8 cellular contexts compared by ENCODE assay signal in genomic region chr9:93184439-93185221, GRCh38. TPM values are rescaled to one million over a fixed set of nuclear protein-coding genes. Genes with fewer than 3 reads are reported as not detected.
DNase-seq lines count a peak whose midpoint lies in the region; ATAC-seq and TF ChIP-seq lines count a peak whose summit lies in the region.

No MANE protein-coding gene starts in this region.

- WGBS in mesenchymal stem cell, result 4% methylated on average over 31 of the region's 87 CpGs

- no peak for TF ChIP-seq POLR2A in uterus (IDR thresholded peaks at IDR 0.05)

- H3K27me3 ChIP-seq in A673 (replicated peaks; ENCODE audit: insufficient read depth, low read depth, low read length, poor library complexity) (peaks cover 30% of the 10 kb centered on the region), ascending aorta (no peaks in the 10 kb centered on the region), mesenchymal stem cell (ENCODE audit: control insufficient read depth in 1 of 2, insufficient read depth in 1 of 2, low read length in 2 of 2) (peaks cover 78 to 79% of the 10 kb centered on the region in 2 experiments), uterus (no peaks in the 10 kb centered on the region)

- no peak overlapping the region for H3K27ac ChIP-seq in A673 (ENCODE audit: low read depth, low read length, poor library complexity, severe bottlenecking)
- no peak overlapping the region for H3K27ac ChIP-seq in ascending aorta
- H3K27ac ChIP-seq in mesenchymal stem cell (ENCODE audit: low read length, poor library complexity, severe bottlenecking), result no peak overlapping the region
- no peak overlapping the region for H3K27ac ChIP-seq in uterus

- H3K9ac ChIP-seq in mesenchymal stem cell (ENCODE audit: low read length), result no peak overlapping the region

- POLR2A ChIA-PET in A673 (lab: Charles Lee; ENCODE audit: low non-redundant PET), result no interaction called here

- H3K23ac ChIP-seq in mesenchymal stem cell (ENCODE audit: low read length in 2 of 2), result no peak overlapping the region

- DNase-seq in A673 (ENCODE audit: low spot score) (peak; percentile 21), HPDE6-E6E7 (ENCODE audit: extremely low spot score) (peak; percentile 29), ascending aorta (ENCODE audit: low spot score in 2 of 2) (no peak), mesenchymal stem cell (no peak), uterus (no peak), COLO829 (ENCODE audit: low spot score) (no peak), SKM-1 (lab: John Stamatoyannopoulos, UW; ENCODE audit: unreplicated experiment) (no peak)

- intact Hi-C loops in A673 (cut with micrococcal nuclease; ENCODE audit: unreplicated experiment), result no loop called here
- intact Hi-C loops in ascending aorta (cut with DNase I), result no loop called here
- intact Hi-C loops in uterus (cut with DNase I; ENCODE audit: low total_unique reads), result no loop called here

- TF ChIP-seq CTCF in A673 (conservative IDR thresholded peaks at IDR 0.05; ENCODE audit: low read depth, low read length) (no peak), ascending aorta (IDR thresholded peaks at IDR 0.05) (no peak), uterus (IDR thresholded peaks at IDR 0.05) (no peak)

- H3K79me1 ChIP-seq in mesenchymal stem cell (replicated peaks; ENCODE audit: low read length, poor library complexity, severe bottlenecking), result no peaks in the 10 kb centered on the region

- H3K14ac ChIP-seq in mesenchymal stem cell (ENCODE audit: low read length in 2 of 2), result no peak overlapping the region

- no peak overlapping the region for H4K8ac ChIP-seq in mesenchymal stem cell (ENCODE audit: low read length)

- no peak for ATAC-seq in GM18858 (IDR thresholded peaks at IDR 0.05; ENCODE audit: unreplicated experiment)

- no peaks in the 10 kb centered on the region for H3K36me3 ChIP-seq in A673 (ENCODE audit: insufficient read depth, low read length, poor library complexity, severe bottlenecking)
- no peaks in the 10 kb centered on the region for H3K36me3 ChIP-seq in ascending aorta
- H3K36me3 ChIP-seq in mesenchymal stem cell (ENCODE audit: control insufficient read depth in 1 of 2, insufficient read depth in 2 of 2, low read depth in 1 of 2, low read length in 2 of 2), result no peaks in the 10 kb centered on the region
- H3K36me3 ChIP-seq in uterus, result no peaks in the 10 kb centered on the region

- H2BK120ac ChIP-seq in mesenchymal stem cell (ENCODE audit: low read depth, low read length), result no peak overlapping the region

- no peak overlapping the region for H2BK15ac ChIP-seq in mesenchymal stem cell (ENCODE audit: low read depth, poor library complexity, severe bottlenecking)

- H3K4me2 ChIP-seq in mesenchymal stem cell (ENCODE audit: low read length, poor library complexity, severe bottlenecking), result peak overlapping the region; percentile 77

- BruUV-seq in A673 (replicated peaks; lab: Mats Ljungman, UMichigan), result no TSS peak

- H4K91ac ChIP-seq in mesenchymal stem cell (ENCODE audit: low read length), result no peak overlapping the region

- H3K9me3 ChIP-seq in A673 (ENCODE audit: low read depth, low read length, poor library complexity, severe bottlenecking), result no peaks in the 10 kb centered on the region
- no peaks in the 10 kb centered on the region for H3K9me3 ChIP-seq in ascending aorta
- no peaks in the 10 kb centered on the region for H3K9me3 ChIP-seq in mesenchymal stem cell (ENCODE audit: control insufficient read depth, low read length)
- H3K9me3 ChIP-seq in uterus, result no peaks in the 10 kb centered on the region

- H3K4me3 ChIP-seq in A673 (ENCODE audit: low read depth, low read length, poor library complexity, severe bottlenecking), result peak overlapping the region; percentile 53
- H3K4me3 ChIP-seq in ascending aorta, result peak overlapping the region; percentile 59 to 67
- H3K4me3 ChIP-seq in mesenchymal stem cell (ENCODE audit: insufficient read depth in 1 of 2, low read depth in 1 of 2, low read length in 2 of 2), result peak overlapping the region in 1 of 2 experiments; percentile 41
- peak overlapping the region; percentile 23 to 44 for H3K4me3 ChIP-seq in uterus

- no peak overlapping the region for H2AK5ac ChIP-seq in mesenchymal stem cell (ENCODE audit: low read length, severe bottlenecking)

- CTCF ChIA-PET in A673 (lab: Charles Lee), result no interaction called here

- H3K4ac ChIP-seq in mesenchymal stem cell (ENCODE audit: low read depth in 1 of 2, low read length in 2 of 2), result no peak overlapping the region

- H3K4me1 ChIP-seq in A673 (ENCODE audit: insufficient read depth, low read length, poor library complexity, severe bottlenecking), result peaks cover 8% of the 10 kb centered on the region
- H3K4me1 ChIP-seq in ascending aorta, result peaks cover 7 to 12% of the 10 kb centered on the region in 2 donors
- H3K4me1 ChIP-seq in mesenchymal stem cell (ENCODE audit: control insufficient read depth, insufficient read depth, low read depth, low read length), result peaks cover 17% of the 10 kb centered on the region
- peaks cover 0 to 12% of the 10 kb centered on the region in 2 donors for H3K4me1 ChIP-seq in uterus

- no peak overlapping the region for H2BK12ac ChIP-seq in mesenchymal stem cell (ENCODE audit: low read length in 2 of 2)

- H3K18ac ChIP-seq in mesenchymal stem cell (ENCODE audit: low read depth in 1 of 2, low read length in 2 of 2), result no peak overlapping the region

- H2BK5ac ChIP-seq in mesenchymal stem cell (ENCODE audit: low read depth, low read length, poor library complexity, severe bottlenecking), result no peak overlapping the region

- no peak overlapping the region for H2AFZ ChIP-seq in mesenchymal stem cell (ENCODE audit: low read depth, low read length)

RNA-seq across cellular contexts. Expression of gene WNK2, which starts 0.7 kb away (rescaled TPM):
- total RNA-seq in A673 (2021) (9.6 and 11.8 TPM in 2 replicates), ascending aorta (not detected), uterus (10 to 100 TPM in 3 of 4 donors, 1 to 10 TPM in 1; 6.2 to 31.9 (median 18.9) TPM)
- polyA plus RNA-seq in mesenchymal stem cell (2013, experiment 1 of 2), result 0.01 TPM
- polyA plus RNA-seq in mesenchymal stem cell (2013, experiment 2 of 2), result 0.03 TPM

RNA-seq across cellular contexts. Expression of gene NINJ1, which starts 50.6 kb away (rescaled TPM):
- 9.2 and 13.7 TPM in 2 replicates for total RNA-seq in A673 (2021)
- total RNA-seq in ascending aorta, result 156 TPM
- polyA plus RNA-seq in mesenchymal stem cell (2013, experiment 1 of 2), result 62.3 TPM
- polyA plus RNA-seq in mesenchymal stem cell (2013, experiment 2 of 2), result 64.2 TPM
- total RNA-seq in uterus, result 10 to 100 TPM; 20.6 to 87.4 (median 44.2) TPM

Comparison
In these comparisons a context has a peak if more than half of its experiments do, and no peak if none do; other contexts are left out.
1. DNase-seq: peak in A673 (single experiment) and HPDE6-E6E7 (single experiment); none in ascending aorta (0 of 2), mesenchymal stem cell (single experiment), uterus (0 of 2), COLO829 (single experiment) and SKM-1 (single experiment).